ENCODE assay signal across 9 cellular contexts in the genomic region with DNA sequence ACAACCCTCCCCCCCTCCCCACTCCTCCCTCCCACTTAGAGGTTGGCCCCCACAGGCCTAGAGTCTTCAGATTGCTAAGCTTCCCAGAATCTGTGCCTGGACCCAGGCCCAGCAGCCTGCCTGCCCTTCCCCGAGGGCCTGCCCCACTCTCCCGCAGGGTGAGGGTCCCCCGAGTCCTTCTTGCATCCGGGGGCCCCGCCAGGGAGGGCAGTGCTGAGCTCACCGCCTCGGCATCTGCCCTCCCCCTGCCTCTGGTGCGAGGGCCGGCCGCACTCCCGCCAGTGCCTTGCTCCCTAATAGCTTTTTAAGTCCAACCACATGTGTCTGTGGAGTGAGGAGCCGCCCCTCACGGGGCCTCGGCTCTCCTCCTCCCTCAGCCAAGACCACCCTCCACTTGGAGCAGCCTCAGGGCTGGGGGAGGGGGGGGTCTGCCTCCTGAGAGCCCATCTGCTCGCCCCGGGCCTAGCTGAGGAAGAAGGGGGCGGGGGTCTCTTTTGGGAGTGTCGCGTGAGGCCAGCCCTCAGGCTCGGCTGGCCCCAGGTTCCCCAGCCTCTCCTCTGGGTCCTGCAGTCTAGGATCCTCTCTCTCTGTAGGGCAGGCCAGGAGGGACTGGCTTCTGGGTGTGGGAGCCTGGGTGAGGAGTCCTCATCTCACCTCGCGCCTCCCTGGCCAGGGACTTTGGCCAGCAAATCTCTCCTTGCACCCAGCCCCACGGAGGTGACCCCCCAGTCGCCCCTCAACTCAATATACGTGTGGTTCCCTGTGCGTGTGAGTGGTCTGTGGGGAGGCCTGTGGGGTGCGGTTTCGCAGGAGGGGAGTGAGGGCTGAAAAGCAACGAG. TPM values are rescaled to one million over a fixed set of nuclear protein-coding genes. Genes with fewer than 3 reads are reported as not detected.
DNase-seq lines count a peak whose midpoint lies in the region; ATAC-seq, FAIRE-seq and TF ChIP-seq lines count a peak whose summit lies in the region.
"Had no signal": no experiment of that assay in that cellular context is flagged by ENCODE, and none has a peak within 500 bp of the region (broad histone marks: within the 10 kb centered on the region; RNA-seq: fewer than 3 reads in every experiment).

No MANE protein-coding gene starts in this region.

- no peak; the same call in none of the 2 replicates for TF ChIP-seq POLR2A in H54 (IDR thresholded peaks at IDR 0.05; ENCODE audit: low read depth, low read length)
- TF ChIP-seq POLR2A in body of pancreas (IDR thresholded peaks at IDR 0.05): peak in 2 of 3 donors; percentile 17 to 27

- H3K36me3 Mint-ChIP-seq in natural killer cell treated with Interleukin-12 subunit alpha and Interleukin-12 subunit beta and Interleukin-15 and Interleukin-18, amount 100 ng/mL, for 72 hours: no peaks in the 10 kb centered on the region

- H3K36me3 ChIP-seq in body of pancreas (replicated peaks in 1 of 2; ENCODE audit: insufficient read depth in 1 of 2, low read depth in 2 of 2) (no peaks in the 10 kb centered on the region), smooth muscle cell (ENCODE audit: low read depth) (no peaks in the 10 kb centered on the region)

- DNase-seq in H54 (ENCODE audit: insufficient read length, low spot score): peak; percentile 60
- DNase-seq in body of pancreas: peak; percentile 53 to 74 (median 66)
- peak; percentile 62 for DNase-seq in iPS-NIHi11 (ENCODE audit: low spot score)
- DNase-seq in smooth muscle cell (lab: John Stamatoyannopoulos, UW; ENCODE audit: unreplicated experiment): peak; percentile 60
- no peak for DNase-seq in NCI-H1048 (lab: John Stamatoyannopoulos, UW)
- no peak for DNase-seq in natural killer cell treated with Interleukin-12 subunit alpha and Interleukin-12 subunit beta and Interleukin-15 and Interleukin-18, amount 100 ng/mL, for 72 hours (ENCODE audit: low spot score)

- TF ChIP-seq CTCF in body of pancreas (IDR thresholded peaks at IDR 0.05) (no peak), smooth muscle cell (IDR thresholded peaks at IDR 0.05; ENCODE audit: borderline replicate concordance, insufficient read depth, poor library complexity, severe bottlenecking) (no peak)

- H3K27me3 ChIP-seq in body of pancreas (no peaks in the 10 kb centered on the region), smooth muscle cell (ENCODE audit: low read depth) (no peaks in the 10 kb centered on the region)

- H3K9me3 Mint-ChIP-seq in natural killer cell treated with Interleukin-12 subunit alpha and Interleukin-12 subunit beta and Interleukin-15 and Interleukin-18, amount 100 ng/mL, for 72 hours: no peaks in the 10 kb centered on the region
- H3K9me3 Mint-ChIP-seq: T-helper 2 cell treated with Interferon-gamma antibody and Interleukin-4, amounts not matched to agents 5 μg/mL and 100 μg/mL, for 36 hours had no signal

- no peak overlapping the region for H3K4me3 Mint-ChIP-seq in natural killer cell treated with Interleukin-12 subunit alpha and Interleukin-12 subunit beta and Interleukin-15 and Interleukin-18, amount 100 ng/mL, for 72 hours
- H3K4me3 Mint-ChIP-seq: T-helper 2 cell treated with Interferon-gamma antibody and Interleukin-4, amounts not matched to agents 5 μg/mL and 100 μg/mL, for 36 hours had no signal

- H3K4me1 ChIP-seq in body of pancreas (peaks cover 93% of the 10 kb centered on the region), smooth muscle cell (ENCODE audit: low read depth) (peaks cover 65% of the 10 kb centered on the region)

- no peaks in the 10 kb centered on the region for H3K9me3 ChIP-seq in body of pancreas
- no peaks in the 10 kb centered on the region for H3K9me3 ChIP-seq in smooth muscle cell (replicated peaks; ENCODE audit: low read depth)

- no peak for FAIRE-seq in H54 (lab: Jason Lieb, UNC)

- no peaks in the 10 kb centered on the region for H3K79me2 ChIP-seq in smooth muscle cell (ENCODE audit: low read depth)

- intact Hi-C loops in body of pancreas (cut with DNase I): no loop called here

- H3K4me2 ChIP-seq in smooth muscle cell: peak overlapping the region; percentile 69

- no peak overlapping the region for H2AFZ ChIP-seq in smooth muscle cell (ENCODE audit: low read depth)

- H3K27me3 Mint-ChIP-seq in natural killer cell treated with Interleukin-12 subunit alpha and Interleukin-12 subunit beta and Interleukin-15 and Interleukin-18, amount 100 ng/mL, for 72 hours: peaks cover 9 to 20% of the 10 kb centered on the region in 2 donors

- ATAC-seq in body of pancreas (peak; percentile 45), HG03139 (IDR thresholded peaks at IDR 0.05; ENCODE audit: unreplicated experiment) (no peak), HG03378 (IDR thresholded peaks at IDR 0.05; ENCODE audit: unreplicated experiment) (no peak)
- no peak for ATAC-seq in natural killer cell treated with Interleukin-12 subunit alpha and Interleukin-12 subunit beta and Interleukin-15 and Interleukin-18, amount 100 ng/mL, for 72 hours

- no peak overlapping the region for H3K4me3 ChIP-seq in body of pancreas
- H3K4me3 ChIP-seq in smooth muscle cell: peak overlapping the region; percentile 19

- H3K9ac ChIP-seq in smooth muscle cell (ENCODE audit: low read depth): peak overlapping the region; percentile 76

- peaks cover 9% of the 10 kb centered on the region for H3F3A ChIP-seq in smooth muscle cell (ENCODE audit: low read depth)

- H3K27ac ChIP-seq in body of pancreas: peak overlapping the region; percentile 87 to 96 (median 91)
- H3K27ac ChIP-seq in smooth muscle cell (ENCODE audit: low read depth): peak overlapping the region; percentile 94

- H3K27ac Mint-ChIP-seq in natural killer cell treated with Interleukin-12 subunit alpha and Interleukin-12 subunit beta and Interleukin-15 and Interleukin-18, amount 100 ng/mL, for 72 hours: no peak overlapping the region
- H3K27ac Mint-ChIP-seq: T-helper 2 cell treated with Interferon-gamma antibody and Interleukin-4, amounts not matched to agents 5 μg/mL and 100 μg/mL, for 36 hours had no signal

- H3K4me1 Mint-ChIP-seq in natural killer cell treated with Interleukin-12 subunit alpha and Interleukin-12 subunit beta and Interleukin-15 and Interleukin-18, amount 100 ng/mL, for 72 hours (ENCODE audit: low read depth in 2 of 2): peaks cover 6% of the 10 kb centered on the region in 2 donors

- no peaks in the 10 kb centered on the region for H4K20me1 ChIP-seq in smooth muscle cell (ENCODE audit: low read depth)

- 54 to 68% methylated on average over 10 to 25 of the region's 29 CpGs for WGBS in body of pancreas, 2 donors
- 6% methylated on average over 29 of the region's 29 CpGs for WGBS in smooth muscle cell (ENCODE audit: low lambda C conversion rate)

RNA-seq across cellular contexts. Expression of a gene that starts 47.2 kb away (rescaled TPM):
- total RNA-seq in body of pancreas: 1 to 10 TPM; 3.4 to 6.9 TPM
- 2.2 and 2.8 TPM in 2 replicates for total RNA-seq in smooth muscle cell
- polyA plus RNA-seq in smooth muscle cell: 2.1 and 3.2 TPM in 2 replicates
- total RNA-seq in natural killer cell treated with Interleukin-12 subunit alpha and Interleukin-12 subunit beta and Interleukin-15 and Interleukin-18, amount 100 ng/mL, for 72 hours: 1 to 10 TPM in 1 of 2 donors, under 1 TPM in 1; 0.86 to 1.4 TPM

Comparison
In these comparisons a context has a peak if more than half of its experiments do, and no peak if none do; other contexts are left out.
1. DNase-seq: peak in H54 (single experiment), body of pancreas (4 of 4), iPS-NIHi11 (single experiment) and smooth muscle cell (single experiment); none in NCI-H1048 (single experiment) and natural killer cell treated with Interleukin-12 subunit alpha and Interleukin-12 subunit beta and Interleukin-15 and Interleukin-18, amount 100 ng/mL, for 72 hours (single experiment).